Comparison of ENCODE assay signal across 17 cellular contexts in genomic region chr2:236825989-236826510, GRCh38.
DNase-seq lines count a peak whose midpoint lies in the region; ATAC-seq and TF ChIP-seq lines count a peak whose summit lies in the region.
"Had no signal": no experiment of that assay in that cellular context is flagged by ENCODE, and none has a peak within 500 bp of the region (broad histone marks: within the 10 kb centered on the region; RNA-seq: fewer than 3 reads in every experiment).

No MANE protein-coding gene starts in this region.

- no peaks in the 10 kb centered on the region for H3K4me1 Mint-ChIP-seq in activated CD4-positive, alpha-beta memory T cell treated with anti-CD3 and anti-CD28 coated beads, Interleukin-2, amount 10 ng/mL, durations not matched to agents 7 days and 5 days
- H3K4me1 Mint-ChIP-seq: CD4-positive, CD25-positive, alpha-beta regulatory T cell had no signal

- TF ChIP-seq CTCF in coronary artery (IDR thresholded peaks at IDR 0.05) (no peak), Peyer's patch (IDR thresholded peaks at IDR 0.05) (no peak)

- H3K56ac ChIP-seq in mesendoderm (ENCODE audit: low read length) = peak overlapping the region; percentile 56

- peak overlapping the region; percentile 69 for H3K18ac ChIP-seq in mesendoderm (ENCODE audit: low read length)

- WGBS in mesendoderm (ENCODE audit: extremely low coverage, insufficient coverage, low lambda C conversion rate) = no CpG with 5 or more reads among the region's 6 CpGs

- H3K4ac ChIP-seq in mesendoderm (ENCODE audit: low read depth, low read length) = no peak overlapping the region

- H3K79me2 ChIP-seq in mesendoderm (ENCODE audit: control insufficient read depth, insufficient read depth, low read length) = no peaks in the 10 kb centered on the region

- H3K27me3 Mint-ChIP-seq in activated CD4-positive, alpha-beta memory T cell treated with anti-CD3 and anti-CD28 coated beads, Interleukin-2, amount 10 ng/mL, durations not matched to agents 7 days and 5 days = no peaks in the 10 kb centered on the region

- no peak for ATAC-seq in GM19467 (IDR thresholded peaks at IDR 0.05; ENCODE audit: unreplicated experiment)

- H2AK5ac ChIP-seq in mesendoderm (ENCODE audit: low read length) = peak overlapping the region; percentile 82

- no peaks in the 10 kb centered on the region for H4K20me1 ChIP-seq in BLaER1 treated with 17β-estradiol and CSF1 and Interleukin-3, amounts not matched to agents 10 nM and 100 nM

- no peaks in the 10 kb centered on the region for H3K79me1 ChIP-seq in mesendoderm (ENCODE audit: low read length)

- POLR2A ChIA-PET in activated CD4-positive, alpha-beta memory T cell treated with anti-CD3 and anti-CD28 coated beads, Interleukin-2, amount 10 ng/mL, durations not matched to agents 7 days and 5 days (lab: Charles Lee) = no interaction called here

- no peak overlapping the region for H3K23ac ChIP-seq in mesendoderm (ENCODE audit: low read length)

- H3K9me3 ChIP-seq in BLaER1 treated with 17β-estradiol and CSF1 and Interleukin-3, amounts not matched to agents 10 nM and 100 nM (replicated peaks in 1 of 11) = peaks cover 8 to 19% (median 12%) of the 10 kb centered on the region in 11 experiments; a peak in 20 of 22 replicates
- peaks cover 0 to 6% (median 0%) of the 10 kb centered on the region in 4 donors for H3K9me3 ChIP-seq in Peyer's patch

- H4K8ac ChIP-seq in mesendoderm (ENCODE audit: low read depth, low read length) = no peak overlapping the region

- no peaks in the 10 kb centered on the region for H3K27me3 ChIP-seq in BLaER1 treated with 17β-estradiol and CSF1 and Interleukin-3, amounts not matched to agents 10 nM and 100 nM
- H3K27me3 ChIP-seq in mesendoderm (ENCODE audit: insufficient read depth, low read length, poor library complexity) (no peaks in the 10 kb centered on the region), Peyer's patch (no peaks in the 10 kb centered on the region)
- H3K27me3 ChIP-seq: SJCRH30 had no signal

- CTCF ChIA-PET in activated CD4-positive, alpha-beta memory T cell treated with anti-CD3 and anti-CD28 coated beads, Interleukin-2, amount 10 ng/mL, durations not matched to agents 7 days and 5 days (lab: Charles Lee) = no interaction called here

- 0 out of 22 replicates have a peak overlapping the region, but pooled peaks of 1 of the 11 experiments have one; percentile 1 for H3K27ac ChIP-seq in BLaER1 treated with 17β-estradiol and CSF1 and Interleukin-3, amounts not matched to agents 10 nM and 100 nM
- no peak overlapping the region for H3K27ac ChIP-seq in coronary artery
- no peak overlapping the region for H3K27ac ChIP-seq in mesendoderm (ENCODE audit: low read depth, low read length)
- no peak overlapping the region for H3K27ac ChIP-seq in Peyer's patch
- H3K27ac ChIP-seq: SJCRH30 had no signal

- no peak overlapping the region for H2BK120ac ChIP-seq in mesendoderm (ENCODE audit: low read depth, low read length)

- no peak overlapping the region for H2BK15ac ChIP-seq in mesendoderm (replicated peaks; ENCODE audit: low read depth)

- TF ChIP-seq POLR2A in Peyer's patch (IDR thresholded peaks at IDR 0.05) = no peak

- no peak overlapping the region for H3K4me3 Mint-ChIP-seq in activated CD4-positive, alpha-beta memory T cell treated with anti-CD3 and anti-CD28 coated beads, Interleukin-2, amount 10 ng/mL, durations not matched to agents 7 days and 5 days
- H3K4me3 Mint-ChIP-seq: CD4-positive, CD25-positive, alpha-beta regulatory T cell had no signal

- no peak overlapping the region for H4K5ac ChIP-seq in mesendoderm (ENCODE audit: low read length)

- DNase-seq in MV-4-11 (lab: John Stamatoyannopoulos, UW) = peak; percentile 1
- peak; percentile 43 for DNase-seq in coronary artery (ENCODE audit: low spot score)
- no peak for DNase-seq in mesendoderm
- no peak for DNase-seq in cerebellar nuclear complex (lab: John Stamatoyannopoulos, UW)
- no peak for DNase-seq in activated CD4-positive, alpha-beta memory T cell treated with anti-CD3 and anti-CD28 coated beads, Interleukin-2, amount 10 ng/mL, durations not matched to agents 7 days and 5 days
- DNase-seq in Peyer's patch = no peak
- DNase-seq: CD4-positive, CD25-positive, alpha-beta regulatory T cell; COR-L47; DND-41; GOT3; Karpas-422; NCI-H1417; NCI-H1694 treated with DMSO at 0.1 percent for 48 hours; NK-92 treated with Interleukin-12 subunit alpha and Interleukin-12 subunit beta, amount 100 ng/mL, for 24 hours; SJCRH30 had no signal

- H3K36me3 Mint-ChIP-seq in activated CD4-positive, alpha-beta memory T cell treated with anti-CD3 and anti-CD28 coated beads, Interleukin-2, amount 10 ng/mL, durations not matched to agents 7 days and 5 days (ENCODE audit: low read depth) = no peaks in the 10 kb centered on the region
- H3K36me3 Mint-ChIP-seq: CD4-positive, CD25-positive, alpha-beta regulatory T cell had no signal

- no peak overlapping the region for H3K9ac ChIP-seq in BLaER1 treated with 17β-estradiol and CSF1 and Interleukin-3, amounts not matched to agents 10 nM and 100 nM
- no peak overlapping the region for H3K9ac ChIP-seq in mesendoderm (ENCODE audit: low read length)

- H3K9me3 Mint-ChIP-seq in activated CD4-positive, alpha-beta memory T cell treated with anti-CD3 and anti-CD28 coated beads, Interleukin-2, amount 10 ng/mL, durations not matched to agents 7 days and 5 days = no peaks in the 10 kb centered on the region

- H3K27ac Mint-ChIP-seq in activated CD4-positive, alpha-beta memory T cell treated with anti-CD3 and anti-CD28 coated beads, Interleukin-2, amount 10 ng/mL, durations not matched to agents 7 days and 5 days = no peak overlapping the region
- H3K27ac Mint-ChIP-seq: CD4-positive, CD25-positive, alpha-beta regulatory T cell had no signal

- H2BK5ac ChIP-seq in mesendoderm (ENCODE audit: low read length) = peak overlapping the region; percentile 73

- no peak overlapping the region for H3K4me3 ChIP-seq in BLaER1 treated with 17β-estradiol and CSF1 and Interleukin-3, amounts not matched to agents 10 nM and 100 nM
- no peak overlapping the region for H3K4me3 ChIP-seq in coronary artery
- no peak overlapping the region for H3K4me3 ChIP-seq in mesendoderm (ENCODE audit: low read length)
- no peak overlapping the region for H3K4me3 ChIP-seq in Peyer's patch
- H3K4me3 ChIP-seq: SJCRH30 had no signal

- H3K36me3 ChIP-seq in BLaER1 treated with 17β-estradiol and CSF1 and Interleukin-3, amounts not matched to agents 10 nM and 100 nM = no peaks in the 10 kb centered on the region
- no peaks in the 10 kb centered on the region for H3K36me3 ChIP-seq in mesendoderm (ENCODE audit: control insufficient read depth, insufficient read depth, low read length)
- H3K36me3 ChIP-seq in Peyer's patch = no peaks in the 10 kb centered on the region
- H3K36me3 ChIP-seq: SJCRH30 had no signal

- H3K4me1 ChIP-seq in BLaER1 treated with 17β-estradiol and CSF1 and Interleukin-3, amounts not matched to agents 10 nM and 100 nM = peaks cover 12 to 17% (median 15%) of the 10 kb centered on the region in 10 experiments; a peak in 19 of 20 replicates
- H3K4me1 ChIP-seq in mesendoderm (ENCODE audit: control insufficient read depth, low read depth, low read length) (peaks cover 10% of the 10 kb centered on the region), Peyer's patch (peaks cover 0 to 4% (median 0%) of the 10 kb centered on the region in 4 donors)

- H3K4me2 ChIP-seq in BLaER1 treated with 17β-estradiol and CSF1 and Interleukin-3, amounts not matched to agents 10 nM and 100 nM = peak overlapping the region; percentile 42 to 67 (median 53)
- no peak overlapping the region for H3K4me2 ChIP-seq in mesendoderm (ENCODE audit: low read length)

Comparison
In these comparisons a context has a peak if more than half of its experiments do, and no peak if none do; other contexts are left out.
1. DNase-seq: peak in MV-4-11 (single experiment) and coronary artery (single experiment); none in mesendoderm (single experiment), cerebellar nuclear complex (0 of 2), activated CD4-positive, alpha-beta memory T cell treated with anti-CD3 and anti-CD28 coated beads, Interleukin-2, amount 10 ng/mL, durations not matched to agents 7 days and 5 days (single experiment) and Peyer's patch (0 of 3).